8 cellular contexts compared by ENCODE assay signal in genomic region chr4:185857561-185857960, GRCh38. TPM values are rescaled to one million over a fixed set of nuclear protein-coding genes. Genes with fewer than 3 reads are reported as not detected.
A peak's percentile ranks its signal among the peaks of the same experiment; 100 is the strongest.
DNase-seq lines count a peak whose midpoint lies in the region; TF ChIP-seq lines count a peak whose summit lies in the region.
"Not testable (repeated sequence)": the region's sequence is repeated elsewhere in the genome, so short reads cannot be mapped to it uniquely, and the experiment has no call there.
"Had no signal": no experiment of that assay in that cellular context is flagged by ENCODE, and none has a peak within 500 bp of the region (broad histone marks: within the 10 kb centered on the region; RNA-seq: fewer than 3 reads in every experiment).

No MANE protein-coding gene starts in this region.

- H2BK15ac ChIP-seq in mesendoderm (replicated peaks; ENCODE audit: low read depth) = not testable (repeated sequence)

- not testable (repeated sequence) for H3K36me3 ChIP-seq in BE2C; brain microvascular endothelial cell (replicated peaks); mesendoderm (ENCODE audit: control insufficient read depth, insufficient read depth, low read length)

- H3K4ac ChIP-seq in mesendoderm (ENCODE audit: low read depth, low read length) = not testable (repeated sequence)

- H3K27ac ChIP-seq in brain microvascular endothelial cell = peak overlapping the region; percentile 90
- H3K27ac ChIP-seq in mesendoderm (ENCODE audit: low read depth, low read length) = not testable (repeated sequence)

- not testable (repeated sequence) for H3K56ac ChIP-seq in mesendoderm (ENCODE audit: low read length)

- not testable (repeated sequence) for H3K9me3 ChIP-seq in BE2C

- H4K5ac ChIP-seq in mesendoderm (ENCODE audit: low read length) = not testable (repeated sequence)

- DNase-seq in BE2C = peak; percentile 33
- peak; percentile 36 for DNase-seq in ELF-1 (ENCODE audit: low read depth, low spot score)
- peak; percentile 59 for DNase-seq in NCI-H226
- DNase-seq in amniotic epithelial cell (ENCODE audit: low read depth) = peak; percentile 74
- DNase-seq in brain microvascular endothelial cell = peak; percentile 73
- DNase-seq in epithelial cell of esophagus (ENCODE audit: low read depth) = peak; percentile 67
- peak; percentile 55 for DNase-seq in mesendoderm

- H3K27me3 ChIP-seq in BE2C; brain microvascular endothelial cell (replicated peaks); mesendoderm (ENCODE audit: insufficient read depth, low read length, poor library complexity): not testable (repeated sequence)

- not testable (repeated sequence) for H3K4me2 ChIP-seq in mesendoderm (ENCODE audit: low read length)

- in situ Hi-C loops in brain microvascular endothelial cell (cut with HindIII; ENCODE audit: low pct_ligation_motif_present, low sequenced_read_pairs) = not testable (repeated sequence)

- H2AK5ac ChIP-seq in mesendoderm (ENCODE audit: low read length) = not testable (repeated sequence)

- no CpG with 5 or more reads among the region's 4 CpGs for WGBS in mesendoderm (ENCODE audit: extremely low coverage, insufficient coverage, low lambda C conversion rate)

- TF ChIP-seq CTCF in BE2C (IDR thresholded peaks at IDR 0.05; ENCODE audit: low read depth, low read length); brain microvascular endothelial cell (IDR thresholded peaks at IDR 0.05; ENCODE audit: low read depth, low read length, missing control alignments); epithelial cell of esophagus (IDR thresholded peaks at IDR 0.05; ENCODE audit: insufficient read depth, low read depth, low read length, missing control alignments): not testable (repeated sequence)

- H3K79me1 ChIP-seq in mesendoderm (ENCODE audit: low read length) = not testable (repeated sequence)

- not testable (repeated sequence) for H2BK5ac ChIP-seq in mesendoderm (ENCODE audit: low read length)

- not testable (repeated sequence) for H4K8ac ChIP-seq in mesendoderm (ENCODE audit: low read depth, low read length)

- H2BK120ac ChIP-seq in mesendoderm (ENCODE audit: low read depth, low read length) = not testable (repeated sequence)

- not testable (repeated sequence) for H3K18ac ChIP-seq in mesendoderm (ENCODE audit: low read length)

- not testable (repeated sequence) for H3K9ac ChIP-seq in mesendoderm (ENCODE audit: low read length)

- H3K4me3 ChIP-seq in BE2C (ENCODE audit: low read depth, low read length); brain microvascular endothelial cell (ENCODE audit: low read depth, low read length); epithelial cell of esophagus (ENCODE audit: low read length); mesendoderm (ENCODE audit: low read length): not testable (repeated sequence)

- not testable (repeated sequence) for H3K23ac ChIP-seq in mesendoderm (ENCODE audit: low read length)

- H3K79me2 ChIP-seq in mesendoderm (ENCODE audit: control insufficient read depth, insufficient read depth, low read length) = not testable (repeated sequence)

- not testable (repeated sequence) for H3K4me1 ChIP-seq in BE2C; mesendoderm (ENCODE audit: control insufficient read depth, low read depth, low read length)

RNA-seq across cellular contexts. Expression of gene SORBS2, which starts 45.6 kb away (rescaled TPM):
- polyA plus RNA-seq in BE2C (2012; ENCODE audit: insufficient read depth, insufficient read length, low read depth) = 13.6 TPM
- polyA plus RNA-seq in mesendoderm (2013, experiment 1 of 2) = 0.67 TPM
- polyA plus RNA-seq in mesendoderm (2013, experiment 2 of 2) = 0.76 TPM
- polyA plus RNA-seq: CD4-positive, CD25-positive, alpha-beta regulatory T cell had no signal
